Comparison of ENCODE assay signal across 9 cellular contexts in genomic region chr6:136608991-136609390, GRCh38. TPM values are rescaled to one million over a fixed set of nuclear protein-coding genes. Genes with fewer than 3 reads are reported as not detected.
A peak's percentile ranks its signal among the peaks of the same experiment; 100 is the strongest.
DNase-seq lines count a peak whose midpoint lies in the region; ATAC-seq lines count a peak whose summit lies in the region.
"Had no signal": no experiment of that assay in that cellular context is flagged by ENCODE, and none has a peak within 500 bp of the region (broad histone marks: within the 10 kb centered on the region; RNA-seq: fewer than 3 reads in every experiment).

No MANE protein-coding gene starts in this region.

- peaks cover 4% of the 10 kb centered on the region for H3K36me3 Mint-ChIP-seq in T-helper 17 cell (ENCODE audit: low read depth)

- no peaks in the 10 kb centered on the region for H3K9me3 ChIP-seq in T-helper 17 cell (ENCODE audit: control insufficient read depth, low read length, poor library complexity, severe bottlenecking)

- peak overlapping the region; percentile 86 for H3K27ac Mint-ChIP-seq in T-helper 17 cell

- DNase-seq in EL (peak; percentile 72), T-helper 17 cell (no peak), fibroblast of gingiva (ENCODE audit: low read depth) (peak; percentile 72), stromal cell of bone marrow (ENCODE audit: low read depth) (peak; percentile 61), NCI-H2171 (lab: John Stamatoyannopoulos, UW) (no peak)
- DNase-seq in activated CD4-positive, alpha-beta T cell treated with anti-CD3 and anti-CD28 coated beads, Interleukin-2, amount 50 U/mL, for 1 hour, result no peak
- DNase-seq: NCI-H1417 treated with DMSO at 0.1 percent for 48 hours had no signal

- H3K27me3 Mint-ChIP-seq in T-helper 17 cell, result no peaks in the 10 kb centered on the region

- ATAC-seq in T-helper 17 cell (no peak), GM21423 (IDR thresholded peaks at IDR 0.05; ENCODE audit: unreplicated experiment) (no peak), GM19397 (IDR thresholded peaks at IDR 0.05; ENCODE audit: unreplicated experiment) (no peak)

- H3K4me3 Mint-ChIP-seq in T-helper 17 cell, result no peak overlapping the region

- peaks cover 13% of the 10 kb centered on the region for H3K4me1 Mint-ChIP-seq in T-helper 17 cell

RNA-seq across cellular contexts. Expression of gene MAP7, which starts 58.8 kb away (rescaled TPM):
- total RNA-seq in T-helper 17 cell, result under 1 TPM; 0.26 to 0.27 TPM

Comparison
In these comparisons a context has a peak if more than half of its experiments do, and no peak if none do; other contexts are left out.
1. DNase-seq: peak in EL (single experiment), fibroblast of gingiva (single experiment) and stromal cell of bone marrow (single experiment); none in T-helper 17 cell (0 of 3), activated CD4-positive, alpha-beta T cell treated with anti-CD3 and anti-CD28 coated beads, Interleukin-2, amount 50 U/mL, for 1 hour (single experiment) and NCI-H2171 (single experiment).